Comparison of ENCODE assay signal across 20 cellular contexts in the genomic region with DNA sequence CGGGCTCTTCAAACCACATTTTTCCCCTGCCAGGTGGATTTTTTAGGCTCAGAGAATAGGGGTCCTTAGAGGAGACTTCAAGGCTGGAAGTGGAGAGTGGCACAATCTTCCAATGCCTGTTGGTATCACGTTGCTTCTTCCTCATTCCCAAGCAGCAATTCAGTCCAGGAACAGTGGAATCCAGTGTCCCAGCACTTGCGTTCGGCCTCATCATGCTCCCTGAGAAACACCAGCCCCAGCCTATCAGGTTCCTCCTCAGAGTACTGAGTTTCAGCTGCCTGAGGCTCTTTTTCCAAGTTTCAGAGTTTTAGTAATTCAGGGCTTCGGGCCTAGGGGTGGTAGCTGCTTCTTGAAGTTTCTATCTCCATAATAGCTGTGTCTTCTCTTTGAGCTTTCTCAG. TPM values are rescaled to one million over a fixed set of nuclear protein-coding genes. Genes with fewer than 3 reads are reported as not detected.
DNase-seq lines count a peak whose midpoint lies in the region; TF ChIP-seq lines count a peak whose summit lies in the region.
"Had no signal": no experiment of that assay in that cellular context is flagged by ENCODE, and none has a peak within 500 bp of the region (broad histone marks: within the 10 kb centered on the region; RNA-seq: fewer than 3 reads in every experiment).

No MANE protein-coding gene starts in this region.

- H3K4me3 ChIP-seq in HEK293 (ENCODE audit: low read depth, low read length) (no peak overlapping the region), NT2/D1 (ENCODE audit: insufficient read length, low read depth) (peak overlapping the region; percentile 4), neuronal stem cell (ENCODE audit: low read length in 2 of 2) (peak overlapping the region in 1 of 2 donors; percentile 7), Peyer's patch (no peak overlapping the region)
- H3K4me3 ChIP-seq: GM23248, HAP-1 had no signal

- H3K9me3 ChIP-seq in HEK293 (ENCODE audit: control insufficient read depth, insufficient read depth, low read depth, low read length) (no peaks in the 10 kb centered on the region), NT2/D1 (ENCODE audit: insufficient read depth, low read length) (0 out of 2 replicates have a peak, but pooled peaks cover 6% of the 10 kb centered on the region), neuronal stem cell (replicated peaks in 1 of 2; ENCODE audit: control insufficient read depth in 2 of 2, insufficient read depth in 1 of 2, low read depth in 1 of 2, low read length in 2 of 2) (peaks cover 3 to 4% of the 10 kb centered on the region in 2 donors), Peyer's patch (peaks cover 0 to 3% (median 0%) of the 10 kb centered on the region in 4 donors)
- H3K9me3 ChIP-seq: BE2C had no signal

- H3K27me3 Mint-ChIP-seq in activated CD4-positive, alpha-beta T cell treated with anti-CD3 and anti-CD28 coated beads, Interleukin-2, amount 10 ng/mL, durations not matched to agents 7 days and 5 days: no peaks in the 10 kb centered on the region

- H2AK5ac ChIP-seq in neuronal stem cell (ENCODE audit: low read depth, low read length): no peak overlapping the region

- H3K27ac Mint-ChIP-seq in activated CD4-positive, alpha-beta T cell treated with anti-CD3 and anti-CD28 coated beads, Interleukin-2, amount 10 ng/mL, durations not matched to agents 7 days and 5 days: no peak overlapping the region
- H3K27ac Mint-ChIP-seq: HFFc6 had no signal

- H3K4me1 ChIP-seq in HEK293 (ENCODE audit: control insufficient read depth, insufficient read depth, low read length): no peaks in the 10 kb centered on the region
- H3K4me1 ChIP-seq in NT2/D1 (ENCODE audit: insufficient read depth, insufficient read length): no peaks in the 10 kb centered on the region
- no peaks in the 10 kb centered on the region for H3K4me1 ChIP-seq in neuronal stem cell (ENCODE audit: control insufficient read depth in 2 of 2, insufficient read depth in 1 of 2, low read depth in 1 of 2, low read length in 2 of 2)
- H3K4me1 ChIP-seq in Peyer's patch: no peaks in the 10 kb centered on the region
- H3K4me1 ChIP-seq: BE2C, HAP-1 had no signal

- WGBS in neuronal stem cell (ENCODE audit: extremely low coverage in 2 of 2, insufficient read length in 2 of 2, insufficient replicate concordance in 1 of 2), 2 donors: no CpG with 5 or more reads among the region's 5 CpGs

- H2BK5ac ChIP-seq in neuronal stem cell (ENCODE audit: low read length): no peak overlapping the region

- no peak overlapping the region for H3K27ac ChIP-seq in HEK293 (ENCODE audit: extremely low read depth, low read depth, low read length)
- H3K27ac ChIP-seq in neuronal stem cell (replicated peaks; ENCODE audit: low read length): no peak overlapping the region
- H3K27ac ChIP-seq in Peyer's patch: no peak overlapping the region
- H3K27ac ChIP-seq: GM23248 had no signal

- H3K9me3 Mint-ChIP-seq in activated CD4-positive, alpha-beta T cell treated with anti-CD3 and anti-CD28 coated beads, Interleukin-2, amount 10 ng/mL, durations not matched to agents 7 days and 5 days: peaks cover 3% of the 10 kb centered on the region

- POLR2A ChIA-PET in HEK293 (lab: Yijun Ruan, JAX): no interaction called here
- POLR2A ChIA-PET in activated CD4-positive, alpha-beta T cell treated with anti-CD3 and anti-CD28 coated beads, Interleukin-2, amount 10 ng/mL, durations not matched to agents 7 days and 5 days (lab: Charles Lee): no interaction called here

- H3K23ac ChIP-seq in neuronal stem cell (ENCODE audit: low read depth, low read length, poor library complexity): no peak overlapping the region

- no peak for TF ChIP-seq POLR2A in Peyer's patch (IDR thresholded peaks at IDR 0.05)

- no peak overlapping the region for H3K4me3 Mint-ChIP-seq in activated CD4-positive, alpha-beta T cell treated with anti-CD3 and anti-CD28 coated beads, Interleukin-2, amount 10 ng/mL, durations not matched to agents 7 days and 5 days
- H3K4me3 Mint-ChIP-seq: CD4-positive, CD25-positive, alpha-beta regulatory T cell; CD8-positive, alpha-beta memory T cell; HFFc6 had no signal

- H3K4ac ChIP-seq in neuronal stem cell (ENCODE audit: low read length): no peak overlapping the region

- H3K27me3 ChIP-seq in NT2/D1 (ENCODE audit: insufficient read depth, insufficient read length): no peaks in the 10 kb centered on the region
- H3K27me3 ChIP-seq in neuronal stem cell (ENCODE audit: control insufficient read depth in 3 of 3, insufficient read depth in 3 of 3, low read depth in 1 of 3, low read length in 3 of 3): no peaks in the 10 kb centered on the region
- no peaks in the 10 kb centered on the region for H3K27me3 ChIP-seq in Peyer's patch

- no peak overlapping the region for H3K18ac ChIP-seq in neuronal stem cell (ENCODE audit: low read length)

- H3K36me3 Mint-ChIP-seq in activated CD4-positive, alpha-beta T cell treated with anti-CD3 and anti-CD28 coated beads, Interleukin-2, amount 10 ng/mL, durations not matched to agents 7 days and 5 days (ENCODE audit: low read depth): no peaks in the 10 kb centered on the region

- H2BK15ac ChIP-seq in neuronal stem cell (ENCODE audit: low read length): no peak overlapping the region

- H3K4me2 ChIP-seq in neuronal stem cell (ENCODE audit: insufficient read depth, low read length, poor library complexity, severe bottlenecking): no peak overlapping the region

- H2BK120ac ChIP-seq in neuronal stem cell (ENCODE audit: low read depth, low read length): no peak overlapping the region

- H3K14ac ChIP-seq in neuronal stem cell (ENCODE audit: low read length): no peak overlapping the region

- H2AFZ ChIP-seq in neuronal stem cell (ENCODE audit: low read length): peak overlapping the region; percentile 47
- H2AFZ ChIP-seq: GM23248 had no signal

- CTCF ChIA-PET in HEK293 (lab: Yijun Ruan, JAX): no interaction called here
- CTCF ChIA-PET in activated CD4-positive, alpha-beta T cell treated with anti-CD3 and anti-CD28 coated beads, Interleukin-2, amount 10 ng/mL, durations not matched to agents 7 days and 5 days (lab: Charles Lee): no interaction called here

- H2BK12ac ChIP-seq in neuronal stem cell (ENCODE audit: low read length): no peak overlapping the region

- H3K9ac ChIP-seq in NT2/D1 (ENCODE audit: insufficient read length, low read depth) (no peak overlapping the region), neuronal stem cell (ENCODE audit: low read depth, low read length, poor library complexity) (no peak overlapping the region)
- H3K9ac ChIP-seq: GM23248 had no signal

- no peaks in the 10 kb centered on the region for H3K79me1 ChIP-seq in neuronal stem cell (ENCODE audit: low read depth, low read length)

- TF ChIP-seq CTCF in HEK293 (tag by site-specific recombination; IDR thresholded peaks at IDR 0.05): no peak
- no peak for TF ChIP-seq CTCF in Peyer's patch (IDR thresholded peaks at IDR 0.05)

- in situ Hi-C loops in SK-MEL-5 (cut with HindIII; ENCODE audit: low pct_unique_long_range_greater_than_20kb, low sequenced_read_pairs): no loop called here

- no peak overlapping the region for H4K8ac ChIP-seq in neuronal stem cell (ENCODE audit: low read depth, low read length)

- no peaks in the 10 kb centered on the region for H3K36me3 ChIP-seq in HEK293 (ENCODE audit: control insufficient read depth in 2 of 2, insufficient read depth in 1 of 2, low read length in 2 of 2)
- H3K36me3 ChIP-seq in NT2/D1 (ENCODE audit: insufficient read depth, insufficient read length, low read length): no peaks in the 10 kb centered on the region
- no peaks in the 10 kb centered on the region for H3K36me3 ChIP-seq in neuronal stem cell (replicated peaks in 1 of 2; ENCODE audit: control insufficient read depth in 2 of 2, insufficient read depth in 2 of 2, low read length in 2 of 2)
- no peaks in the 10 kb centered on the region for H3K36me3 ChIP-seq in Peyer's patch
- H3K36me3 ChIP-seq: BE2C, HAP-1 had no signal

- no peak overlapping the region for H4K91ac ChIP-seq in neuronal stem cell (ENCODE audit: low read depth, low read length, poor library complexity)

- no peaks in the 10 kb centered on the region for H3K4me1 Mint-ChIP-seq in activated CD4-positive, alpha-beta T cell treated with anti-CD3 and anti-CD28 coated beads, Interleukin-2, amount 10 ng/mL, durations not matched to agents 7 days and 5 days
- H3K4me1 Mint-ChIP-seq: CD4-positive, CD25-positive, alpha-beta regulatory T cell; CD8-positive, alpha-beta memory T cell had no signal

- DNase-seq in NT2/D1 (ENCODE audit: low read depth, low spot score) (no peak), SK-MEL-5 (ENCODE audit: low read depth, low spot score) (peak; percentile 5), neuronal stem cell (ENCODE audit: low spot score) (no peak), Ammon's horn (ENCODE audit: low spot score) (no peak), Peyer's patch (no peak)
- no peak for DNase-seq in activated CD4-positive, alpha-beta T cell treated with anti-CD3 and anti-CD28 coated beads, Interleukin-2, amount 10 ng/mL, durations not matched to agents 7 days and 5 days
- DNase-seq: BE2C; C1 segment of cervical spinal cord; CD4-positive, CD25-positive, alpha-beta regulatory T cell; CD8-positive, alpha-beta memory T cell; COR-L47; DMS 273 treated with DMSO at 0.1 percent for 48 hours; DMS53; DND-41; GM23248; HFFc6 had no signal

RNA-seq across cellular contexts. Expression of a gene that starts 31.9 kb away (rescaled TPM):
- total RNA-seq in SK-MEL-5 (2014; rRNA removed; shearing (Covaris generic)): 0.87 TPM in 1 of 2 replicates, not detected in the other
- polyA plus RNA-seq in SK-MEL-5 (2015; cell fraction: cytosol; rRNA removed): 7.7 and 10.0 TPM in 2 replicates
- 0.79 and 2.7 TPM in 2 replicates for polyA plus RNA-seq in SK-MEL-5 (2015; cell fraction: nucleus; rRNA removed)
- 11.4 TPM for polyA plus RNA-seq in neuronal stem cell (2013, experiment 1 of 2)
- 11.7 TPM for polyA plus RNA-seq in neuronal stem cell (2013, experiment 2 of 2)
- total RNA-seq in activated CD4-positive, alpha-beta T cell treated with anti-CD3 and anti-CD28 coated beads, Interleukin-2, amount 10 ng/mL, durations not matched to agents 7 days and 5 days: 10 to 100 TPM in 1 of 2 experiments, 1 to 10 TPM in 1; 8.9 to 11.6 TPM
- total RNA-seq in Peyer's patch: 10 to 100 TPM in 1 of 4 donors, under 1 TPM in 1, not detected in 2; 0.67 to 10.7 TPM
- polyA plus RNA-seq: CD8-positive, alpha-beta memory T cell had no signal

RNA-seq across cellular contexts. Expression of a gene that starts 34.1 kb away (rescaled TPM):
- total RNA-seq in SK-MEL-5 (2014; rRNA removed; shearing (Covaris generic)): 7.9 and 9.6 TPM in 2 replicates
- 7.8 and 7.9 TPM in 2 replicates for polyA plus RNA-seq in SK-MEL-5 (2015; cell fraction: cytosol; rRNA removed)
- 1.7 and 5.3 TPM in 2 replicates for polyA plus RNA-seq in SK-MEL-5 (2015; cell fraction: nucleus; rRNA removed)
- polyA plus RNA-seq in neuronal stem cell (2013, experiment 1 of 2): 64.1 TPM
- polyA plus RNA-seq in neuronal stem cell (2013, experiment 2 of 2): 64.0 TPM
- total RNA-seq in activated CD4-positive, alpha-beta T cell treated with anti-CD3 and anti-CD28 coated beads, Interleukin-2, amount 10 ng/mL, durations not matched to agents 7 days and 5 days: 1 to 10 TPM; 1.1 to 1.8 TPM
- 1 to 10 TPM in 2 of 4 donors, under 1 TPM in 1, not detected in 1; 0.88 to 3.6 (median 1.1) TPM for total RNA-seq in Peyer's patch

RNA-seq across cellular contexts. Expression of a gene that starts 34.3 kb away (rescaled TPM):
- 27.9 and 29.1 TPM in 2 replicates for total RNA-seq in SK-MEL-5 (2014; rRNA removed; shearing (Covaris generic))
- 33.8 and 50.2 TPM in 2 replicates for polyA plus RNA-seq in SK-MEL-5 (2015; cell fraction: cytosol; rRNA removed)
- 19.3 and 30.2 TPM in 2 replicates for polyA plus RNA-seq in SK-MEL-5 (2015; cell fraction: nucleus; rRNA removed)
- polyA plus RNA-seq in neuronal stem cell (2013, experiment 1 of 2): 1.9 TPM
- polyA plus RNA-seq in neuronal stem cell (2013, experiment 2 of 2): 1.9 TPM
- total RNA-seq in activated CD4-positive, alpha-beta T cell treated with anti-CD3 and anti-CD28 coated beads, Interleukin-2, amount 10 ng/mL, durations not matched to agents 7 days and 5 days: 1 to 10 TPM; 6.5 to 7.5 TPM
- 10 to 100 TPM in 3 of 4 donors, 1 to 10 TPM in 1; 9.9 to 88.8 (median 50.8) TPM for total RNA-seq in Peyer's patch

RNA-seq across cellular contexts. Expression of a gene that starts 44.2 kb away (rescaled TPM):
- not detected in 2 replicates for total RNA-seq in SK-MEL-5 (2014; rRNA removed; shearing (Covaris generic))
- polyA plus RNA-seq in SK-MEL-5 (2015; cell fraction: cytosol; rRNA removed): not detected in 2 replicates
- not detected in 2 replicates for polyA plus RNA-seq in SK-MEL-5 (2015; cell fraction: nucleus; rRNA removed)
- not detected for polyA plus RNA-seq in neuronal stem cell (2013, experiment 1 of 2)
- polyA plus RNA-seq in neuronal stem cell (2013, experiment 2 of 2): not detected
- total RNA-seq in activated CD4-positive, alpha-beta T cell treated with anti-CD3 and anti-CD28 coated beads, Interleukin-2, amount 10 ng/mL, durations not matched to agents 7 days and 5 days: under 1 TPM in 1 of 2 experiments, not detected in 1; 0.22 TPM
- not detected for total RNA-seq in Peyer's patch
- total RNA-seq: A172, GM23248, H4 had no signal
- polyA plus RNA-seq: CD8-positive, alpha-beta memory T cell; GM23248 had no signal

RNA-seq across cellular contexts. Expression of a gene that starts 54.3 kb away (rescaled TPM):
- total RNA-seq in SK-MEL-5 (2014; rRNA removed; shearing (Covaris generic)): not detected in 2 replicates
- polyA plus RNA-seq in SK-MEL-5 (2015; cell fraction: cytosol; rRNA removed): 0.29 and 0.67 TPM in 2 replicates
- polyA plus RNA-seq in SK-MEL-5 (2015; cell fraction: nucleus; rRNA removed): 0.27 and 0.57 TPM in 2 replicates
- 0.07 TPM for polyA plus RNA-seq in neuronal stem cell (2013, experiment 1 of 2)
- polyA plus RNA-seq in neuronal stem cell (2013, experiment 2 of 2): 0.07 TPM
- total RNA-seq in activated CD4-positive, alpha-beta T cell treated with anti-CD3 and anti-CD28 coated beads, Interleukin-2, amount 10 ng/mL, durations not matched to agents 7 days and 5 days: under 1 TPM; 0.19 to 0.45 TPM
- 10 to 100 TPM in 1 of 4 donors, 1 to 10 TPM in 3; 1.2 to 11.1 (median 6.6) TPM for total RNA-seq in Peyer's patch
- total RNA-seq: GM23248 had no signal
- polyA plus RNA-seq: CD8-positive, alpha-beta memory T cell; GM23248 had no signal
